ENCODE assay signal across 23 cellular contexts in genomic region chr12:33876618-33877017, GRCh38.
DNase-seq lines count a peak whose midpoint lies in the region; ATAC-seq, FAIRE-seq and TF ChIP-seq lines count a peak whose summit lies in the region.
"Had no signal": no experiment of that assay in that cellular context is flagged by ENCODE, and none has a peak within 500 bp of the region (broad histone marks: within the 10 kb centered on the region; RNA-seq: fewer than 3 reads in every experiment).

No MANE protein-coding gene starts in this region.

- no peak for FAIRE-seq in bronchial epithelial cell (lab: Jason Lieb, UNC)
- FAIRE-seq: GM12878 had no signal

- H3K9me3 ChIP-seq in MM.1S (replicated peaks; ENCODE audit: insufficient read depth, low read length): no peaks in the 10 kb centered on the region
- H3K9me3 ChIP-seq: MG63 had no signal

- H3K27me3 ChIP-seq in GM23338 (ENCODE audit: insufficient read depth) (no peaks in the 10 kb centered on the region), MM.1S (replicated peaks; ENCODE audit: insufficient read depth, low read length) (no peaks in the 10 kb centered on the region), bronchial epithelial cell (ENCODE audit: control insufficient read depth, insufficient read depth, low read length) (no peaks in the 10 kb centered on the region)
- H3K27me3 ChIP-seq: left lung, MG63 had no signal

- POLR2A ChIA-PET in GM10248 (lab: Yijun Ruan, JAX): no interaction called here

- CTCF ChIA-PET in GM10248 (lab: Yijun Ruan, JAX): no interaction called here

- H3K36me3 ChIP-seq in GM23338 (ENCODE audit: insufficient read depth): no peaks in the 10 kb centered on the region
- H3K36me3 ChIP-seq in MM.1S (replicated peaks; ENCODE audit: insufficient read depth, low read length): no peaks in the 10 kb centered on the region
- no peaks in the 10 kb centered on the region for H3K36me3 ChIP-seq in bronchial epithelial cell (ENCODE audit: control insufficient read depth, insufficient read depth, low read length)
- H3K36me3 ChIP-seq: left lung, MG63 had no signal

- H3K27ac Mint-ChIP-seq in GM23338: no peak overlapping the region
- H3K27ac Mint-ChIP-seq: activated CD4-positive, alpha-beta T cell treated with anti-CD3 and anti-CD28 coated beads, Interleukin-2, amount 10 ng/mL, durations not matched to agents 7 days and 5 days; activated naive CD4-positive, alpha-beta T cell treated with anti-CD3 and anti-CD28 coated beads, Interleukin-2, amount 50 U/mL, for 72 hours; CD4-positive, alpha-beta T cell; nephron had no signal

- TF ChIP-seq CTCF in GM23338 (conservative IDR thresholded peaks at IDR 0.05; ENCODE audit: low read depth in 2 of 2) (peak; percentile 36 to 76), MM.1S (IDR thresholded peaks at IDR 0.05; ENCODE audit: low read length) (peak; percentile 18), bronchial epithelial cell (IDR thresholded peaks at IDR 0.05; ENCODE audit: insufficient read depth, low read length, severe bottlenecking) (no peak), retinal pigment epithelial cell (conservative IDR thresholded peaks at IDR 0.05; ENCODE audit: low read depth, low read length) (peak; percentile 19), GM10248 (IDR thresholded peaks at IDR 0.05; ENCODE audit: control extremely low read depth, extremely low read depth, low read depth, missing control alignments) (no peak)

- no peak overlapping the region for H3K9ac ChIP-seq in MM.1S (ENCODE audit: low read length)

- H3K27ac ChIP-seq in GM23338 (ENCODE audit: low read depth) (no peak overlapping the region), MM.1S (ENCODE audit: low read length) (no peak overlapping the region)
- H3K27ac ChIP-seq: epithelial cell of prostate, left lung had no signal

- no peaks in the 10 kb centered on the region for H3K79me2 ChIP-seq in GM23338 (replicated peaks; ENCODE audit: insufficient read depth)
- no peaks in the 10 kb centered on the region for H3K79me2 ChIP-seq in MM.1S (ENCODE audit: low read length)

- peaks cover 27% of the 10 kb centered on the region for H3K9me3 Mint-ChIP-seq in GM23338

- H4K20me1 ChIP-seq in GM23338 (replicated peaks; ENCODE audit: insufficient read depth): no peaks in the 10 kb centered on the region
- H4K20me1 ChIP-seq in MM.1S (ENCODE audit: insufficient read depth, low read length): no peaks in the 10 kb centered on the region

- H3K4me2 ChIP-seq in GM23338 (no peak overlapping the region), MM.1S (ENCODE audit: low read depth, low read length) (no peak overlapping the region)

- DNase-seq in GM23338 (ENCODE audit: low spot score) (peak; percentile 52), MM.1S (no peak), bronchial epithelial cell (ENCODE audit: low read depth) (peak; percentile 4), retinal pigment epithelial cell (ENCODE audit: low read depth) (no peak), T-helper 9 cell (no peak), GM10248 (ENCODE audit: extremely low spot score) (no peak)
- DNase-seq: activated CD4-positive, alpha-beta T cell treated with anti-CD3 and anti-CD28 coated beads, Interleukin-2, amount 10 ng/mL, durations not matched to agents 7 days and 5 days; aorta; CD4-positive, alpha-beta T cell; central memory CD4-positive, alpha-beta T cell; foreskin fibroblast; left lung; MG63; midbrain; NCI-H146; NCI-H524 treated with DMSO at 0.1 percent for 48 hours; Right ventricle myocardium superior; T-helper 1 cell had no signal

- H3K27me3 Mint-ChIP-seq in GM23338 (ENCODE audit: insufficient read depth, low read depth, poor library complexity): no peaks in the 10 kb centered on the region
- H3K27me3 Mint-ChIP-seq: activated CD4-positive, alpha-beta T cell treated with anti-CD3 and anti-CD28 coated beads, Interleukin-2, amount 10 ng/mL, durations not matched to agents 7 days and 5 days; CD4-positive, alpha-beta T cell had no signal

- H3K4me3 ChIP-seq in GM23338 (no peak overlapping the region), MM.1S (ENCODE audit: low read length) (no peak overlapping the region), bronchial epithelial cell (ENCODE audit: low read depth, low read length) (no peak overlapping the region), retinal pigment epithelial cell (ENCODE audit: low read length) (no peak overlapping the region)
- H3K4me3 ChIP-seq: GM12878, left lung, MG63 had no signal

- H3K9me2 ChIP-seq in GM23338 (ENCODE audit: insufficient read depth): no peaks in the 10 kb centered on the region
- no peaks in the 10 kb centered on the region for H3K9me2 ChIP-seq in MM.1S (replicated peaks; ENCODE audit: insufficient read depth, low read length)

- H3F3A ChIP-seq in GM23338 (replicated peaks; ENCODE audit: low read depth): no peaks in the 10 kb centered on the region
- H3F3A ChIP-seq in MM.1S (ENCODE audit: insufficient read depth, low read length): no peaks in the 10 kb centered on the region

- H3K4me1 Mint-ChIP-seq in GM23338: no peaks in the 10 kb centered on the region
- H3K4me1 Mint-ChIP-seq: activated CD4-positive, alpha-beta T cell treated with anti-CD3 and anti-CD28 coated beads, Interleukin-2, amount 10 ng/mL, durations not matched to agents 7 days and 5 days; nephron had no signal

- ATAC-seq in GM23338: no peak
- no peak for ATAC-seq in HG02884 (IDR thresholded peaks at IDR 0.05; ENCODE audit: unreplicated experiment)
- ATAC-seq: activated naive CD4-positive, alpha-beta T cell treated with anti-CD3 and anti-CD28 coated beads, Interleukin-2, amount 50 U/mL, for 72 hours; GM12878; left lung had no signal

- peaks cover 19% of the 10 kb centered on the region for H3K36me3 Mint-ChIP-seq in GM23338 (ENCODE audit: low read depth)

- H3K4me1 ChIP-seq in GM23338 (ENCODE audit: insufficient read depth) (no peaks in the 10 kb centered on the region), MM.1S (ENCODE audit: low read length) (no peaks in the 10 kb centered on the region)
- H3K4me1 ChIP-seq: left lung had no signal

- no peak overlapping the region for H3K4me3 Mint-ChIP-seq in GM23338
- H3K4me3 Mint-ChIP-seq: activated CD4-positive, alpha-beta T cell treated with anti-CD3 and anti-CD28 coated beads, Interleukin-2, amount 10 ng/mL, durations not matched to agents 7 days and 5 days; CD4-positive, alpha-beta T cell; nephron had no signal

- H2AFZ ChIP-seq in GM23338: no peak overlapping the region
- H2AFZ ChIP-seq in MM.1S (ENCODE audit: low read length): no peak overlapping the region

TF ChIP-seq in GM23338, 12 proteins besides CTCF, POLR2A, EP300 and RAD21 (continues in another document):
- TF ChIP-seq JUNB (IDR thresholded peaks at IDR 0.05; ENCODE audit: unreplicated experiment): no peak
- TF ChIP-seq ZNF114 (CRISPR knock-in tag; IDR thresholded peaks at IDR 0.05): no peak
- no peak for TF ChIP-seq NANOG (IDR thresholded peaks at IDR 0.05; ENCODE audit: borderline replicate concordance)
- no peak for TF ChIP-seq ZNF462 (CRISPR knock-in tag; IDR thresholded peaks at IDR 0.05)

Comparison
In these comparisons a context has a peak if more than half of its experiments do, and no peak if none do; other contexts are left out.
1. DNase-seq: peak in GM23338 (single experiment) and bronchial epithelial cell (single experiment); none in MM.1S (single experiment), retinal pigment epithelial cell (single experiment), T-helper 9 cell (single experiment) and GM10248 (single experiment).
2. CTCF ChIP-seq: peak in GM23338 (2 of 2), MM.1S (single experiment) and retinal pigment epithelial cell (single experiment); none in bronchial epithelial cell (single experiment) and GM10248 (single experiment).